Comparison of ENCODE assay signal across 14 cellular contexts in genomic region chr9:15697459-15697858, GRCh38.
DNase-seq lines count a peak whose midpoint lies in the region; ATAC-seq, FAIRE-seq and TF ChIP-seq lines count a peak whose summit lies in the region.
"Had no signal": no experiment of that assay in that cellular context is flagged by ENCODE, and none has a peak within 500 bp of the region (broad histone marks: within the 10 kb centered on the region; RNA-seq: fewer than 3 reads in every experiment).

No MANE protein-coding gene starts in this region.

- WGBS in HepG2 (ENCODE audit: low lambda C conversion rate): 93% methylated on average over 2 of the region's 2 CpGs
- 81% methylated on average over 2 of the region's 2 CpGs for WGBS in right lobe of liver (ENCODE audit: insufficient coverage, low coverage, low lambda C conversion rate, missing lambda C conversion rate)

- H3K27me3 ChIP-seq in HepG2 (ENCODE audit: control insufficient read depth in 1 of 2, insufficient read depth in 2 of 2, low read length in 2 of 2) (no peaks in the 10 kb centered on the region), right lobe of liver (no peaks in the 10 kb centered on the region)
- H3K27me3 ChIP-seq: cardiac muscle cell, sigmoid colon had no signal

- no peak overlapping the region for H3K4me2 ChIP-seq in HepG2 (ENCODE audit: low read depth, low read length)

- intact Hi-C loops in HepG2 (cut with micrococcal nuclease; ENCODE audit: unreplicated experiment) (no loop called here), right lobe of liver (cut with DNase I) (no loop called here), posterior vena cava (cut with DNase I) (no loop called here)

- H3K36me3 ChIP-seq in HepG2 (replicated peaks in 1 of 2; ENCODE audit: control insufficient read depth in 1 of 2, insufficient read depth in 2 of 2, low read length in 2 of 2): no peaks in the 10 kb centered on the region
- no peaks in the 10 kb centered on the region for H3K36me3 ChIP-seq in right lobe of liver
- H3K36me3 ChIP-seq: cardiac muscle cell, sigmoid colon had no signal

- ATAC-seq in HepG2: no peak
- no peak for ATAC-seq in right lobe of liver
- ATAC-seq: T-cell had no signal

- no peak for FAIRE-seq in HepG2 (lab: Jason Lieb, UNC)

- H3K4me3 ChIP-seq in HepG2 (replicated peaks in 1 of 3; ENCODE audit: insufficient read depth in 1 of 3, low read depth in 2 of 3, low read length in 3 of 3) (no peak overlapping the region), right lobe of liver (no peak overlapping the region)
- H3K4me3 ChIP-seq: cardiac muscle cell, sigmoid colon had no signal

- H3K9me3 ChIP-seq in HepG2 (ENCODE audit: low read length) (no peaks in the 10 kb centered on the region), right lobe of liver (no peaks in the 10 kb centered on the region)
- H3K9me3 ChIP-seq: sigmoid colon had no signal

- TF ChIP-seq POLR2A in HepG2 (IDR thresholded peaks at IDR 0.05; ENCODE audit: insufficient read depth in 1 of 2, low read depth in 2 of 2, low read length in 2 of 2): no peak
- no peak for TF ChIP-seq POLR2A in right lobe of liver (IDR thresholded peaks at IDR 0.05)

- H3K27ac ChIP-seq in HepG2 (ENCODE audit: extremely low read length, insufficient read depth, low read length) (no peak overlapping the region), right lobe of liver (no peak overlapping the region)
- H3K27ac ChIP-seq: C4-2B, cardiac muscle cell, sigmoid colon had no signal

- H3K79me2 ChIP-seq in HepG2 (ENCODE audit: insufficient read depth, low read length): no peaks in the 10 kb centered on the region

- POLR2A ChIA-PET in HepG2 (lab: Yijun Ruan, JAX): no interaction called here

- TF ChIP-seq CTCF in HepG2 (CRISPR knock-in tag; IDR thresholded peaks at IDR 0.05) (no peak), right lobe of liver (IDR thresholded peaks at IDR 0.05) (no peak), GM20000 (IDR thresholded peaks at IDR 0.05; ENCODE audit: extremely low read depth, missing control alignments) (no peak)

- no peaks in the 10 kb centered on the region for H3K4me1 ChIP-seq in HepG2 (ENCODE audit: insufficient read depth, low read length)
- H3K4me1 ChIP-seq in right lobe of liver: no peaks in the 10 kb centered on the region
- H3K4me1 ChIP-seq: sigmoid colon had no signal

- in situ Hi-C loops in HepG2 (cut with HindIII; ENCODE audit: extremely low pct_ligation_motif_present, low pct_unique_long_range_greater_than_20kb): no loop called here

- no peak overlapping the region for H3K9ac ChIP-seq in HepG2 (ENCODE audit: insufficient read depth, low read depth, low read length)

- no peaks in the 10 kb centered on the region for H4K20me1 ChIP-seq in HepG2 (ENCODE audit: insufficient read depth, low read length)

- DNase-seq in HepG2 (ENCODE audit: low spot score) (no peak), right lobe of liver (no peak), RPMI7951 (ENCODE audit: low read depth) (peak; percentile 65), fibroblast of gingiva (ENCODE audit: low read depth) (peak; percentile 66), superior temporal gyrus (ENCODE audit: extremely low spot score) (peak; percentile 16), GM20000 (ENCODE audit: low spot score) (no peak), putamen (ENCODE audit: low spot score) (no peak), posterior vena cava (ENCODE audit: low spot score) (no peak)
- DNase-seq: glutamatergic neuron, NCI-H345, sigmoid colon, T-cell had no signal

- CTCF ChIA-PET in HepG2 (lab: Yijun Ruan, JAX; ENCODE audit: low intra/inter-chr PET ratio, low total read pairs): no interaction called here

- no peak for TF ChIP-seq RAD21 in HepG2 (CRISPR knock-in tag; IDR thresholded peaks at IDR 0.05)

- no TSS peak for BruUV-seq in HepG2 (replicated peaks; lab: Mats Ljungman, UMichigan)

- H2AFZ ChIP-seq in HepG2 (ENCODE audit: low read length): no peak overlapping the region

- TF ChIP-seq EP300 in HepG2 (IDR thresholded peaks at IDR 0.05; ENCODE audit: low read depth in 2 of 2, low read length in 2 of 2) (no peak), HepG2 (CRISPR knock-in tag; IDR thresholded peaks at IDR 0.05; ENCODE audit: borderline replicate concordance) (no peak)

TF ChIP-seq in HepG2, 621 proteins besides CTCF, POLR2A, EP300 and RAD21:
- TF ChIP-seq MAFK (conservative IDR thresholded peaks at IDR 0.05 in 1 of 2, IDR thresholded peaks at IDR 0.05 in 1 of 2; ENCODE audit: low read length in 2 of 2): peak; percentile 12 to 20; a peak in 2 of 4 replicates
- TF ChIP-seq SMAD9 (CRISPR knock-in tag; IDR thresholded peaks at IDR 0.05): no peak

Comparison
In these comparisons a context has a peak if more than half of its experiments do, and no peak if none do; other contexts are left out.
1. DNase-seq: peak in RPMI7951 (single experiment), fibroblast of gingiva (single experiment) and superior temporal gyrus (single experiment); none in HepG2 (single experiment), right lobe of liver (0 of 3), GM20000 (single experiment), putamen (single experiment) and posterior vena cava (single experiment).